ENCODE assay signal across 1 cellular context in genomic region chr2:231548752-231549151, GRCh38.
TF ChIP-seq lines count a peak whose summit lies in the region.

No MANE protein-coding gene starts in this region.

TF ChIP-seq in A549, 52 proteins besides CTCF, POLR2A, EP300 and RAD21 (continued from another document):
- TF ChIP-seq JUN (IDR thresholded peaks at IDR 0.05) (no peak), JUNB (IDR thresholded peaks at IDR 0.05) (no peak), CBX8 (IDR thresholded peaks at IDR 0.05) (no peak), REST (IDR thresholded peaks at IDR 0.05) (no peak), EHF (CRISPR knock-in tag; IDR thresholded peaks at IDR 0.05) (no peak), MAFK (IDR thresholded peaks at IDR 0.05; ENCODE audit: partially characterized antibody) (no peak), ESRRA (IDR thresholded peaks at IDR 0.05; ENCODE audit: borderline replicate concordance, low read length) (no peak), HOXB13 (CRISPR knock-in tag; IDR thresholded peaks at IDR 0.05; ENCODE audit: low read depth) (no peak), RARB (CRISPR knock-in tag; IDR thresholded peaks at IDR 0.05) (no peak), NFE2L2 (conservative IDR thresholded peaks at IDR 0.05; ENCODE audit: low read length) (no peak), MAZ (IDR thresholded peaks at IDR 0.05; ENCODE audit: borderline replicate concordance, low read depth, low read length) (no peak)
